Comparison of ENCODE assay signal across 8 cellular contexts in the genomic region with DNA sequence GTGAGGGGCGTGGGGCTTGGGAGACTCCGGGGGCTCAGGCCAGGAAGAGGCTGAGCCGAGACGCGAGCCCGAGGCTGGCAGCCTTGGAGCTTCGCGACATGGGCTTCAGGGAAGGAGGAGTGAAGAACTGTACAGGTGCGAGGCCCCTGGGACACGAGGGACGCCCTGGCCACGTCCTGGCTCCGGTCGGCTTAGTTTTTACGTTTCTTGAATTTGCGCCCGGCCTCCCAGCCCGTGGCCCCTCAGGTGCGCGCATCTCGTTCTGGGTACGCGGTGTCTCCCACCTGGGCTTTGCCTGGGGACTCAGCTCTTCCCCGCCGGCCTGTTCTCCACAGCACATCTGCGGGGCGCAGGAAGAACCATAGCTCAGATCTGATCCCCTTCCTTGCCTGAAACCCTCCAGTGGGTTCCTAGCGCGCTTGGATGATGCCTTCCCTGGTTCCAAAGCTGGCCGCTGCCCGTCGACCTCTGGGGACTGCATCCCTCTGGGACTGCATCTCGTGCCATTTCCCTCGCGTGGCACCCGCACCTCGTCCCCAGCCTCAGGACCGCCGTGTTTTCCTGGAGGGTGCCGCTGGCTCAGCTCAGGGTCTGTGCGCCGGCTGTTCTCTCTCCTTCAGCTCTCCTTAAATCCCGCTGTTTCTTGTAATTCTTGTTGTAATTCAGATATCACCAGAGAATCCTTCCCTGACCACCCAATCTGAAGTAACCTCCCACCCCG. TPM values are rescaled to one million over a fixed set of nuclear protein-coding genes. Genes with fewer than 3 reads are reported as not detected.
DNase-seq lines count a peak whose midpoint lies in the region; ATAC-seq and TF ChIP-seq lines count a peak whose summit lies in the region.

No MANE protein-coding gene starts in this region.

- no peak overlapping the region for H4K91ac ChIP-seq in H9 (ENCODE audit: insufficient read length, low read depth, low read length)

- CTCF ChIA-PET in T-cell (lab: Charles Lee) = interaction anchor here (0.5 to 0.7 kb wide), 2 partner anchors 843 to 1944 kb away, joined by 3 read pairs; no protein-coding TSS in a partner anchor

- no peak overlapping the region for H4K8ac ChIP-seq in H9 (replicated peaks; ENCODE audit: insufficient read length, low read depth, low read length)

- H2BK12ac ChIP-seq in H9 (ENCODE audit: insufficient read length, low read depth, low read length) = no peak overlapping the region

- peak overlapping the region; percentile 47 for H3K4me2 ChIP-seq in H9 (ENCODE audit: insufficient read depth, insufficient read length, low read length)

- H3K4me1 Mint-ChIP-seq in H9 (peaks cover 17 to 22% of the 10 kb centered on the region in 2 experiments), T-cell (peaks cover 20 to 29% (median 23%) of the 10 kb centered on the region in 3 donors), glutamatergic neuron (ENCODE audit: low read depth, unreplicated experiment) (peaks cover 12% of the 10 kb centered on the region)

- H3K27me3 ChIP-seq in GM06990 (replicated peaks; ENCODE audit: control insufficient read depth, insufficient read depth, low read length) (no peaks in the 10 kb centered on the region), H9 (ENCODE audit: insufficient read depth, low read length) (peaks cover 2% of the 10 kb centered on the region; the same call in 1 of the 2 replicates), psoas muscle (ENCODE audit: insufficient read depth in 3 of 3, low read length in 2 of 3) (peaks cover 0 to 3% (median 1%) of the 10 kb centered on the region in 3 donors)

- no peaks in the 10 kb centered on the region; the same call in 1 of the 2 replicates for H3K79me2 ChIP-seq in H9 (ENCODE audit: insufficient read depth, low read length)

- no peak overlapping the region; the same call in 1 of the 2 replicates for H3K14ac ChIP-seq in H9 (ENCODE audit: insufficient read depth, low read length)

- peaks cover 34% of the 10 kb centered on the region for H3K27me3 Mint-ChIP-seq in H9 (ENCODE audit: low read depth)
- peaks cover 14 to 29% of the 10 kb centered on the region in 2 donors for H3K27me3 Mint-ChIP-seq in T-cell
- peaks cover 10% of the 10 kb centered on the region for H3K27me3 Mint-ChIP-seq in glutamatergic neuron (ENCODE audit: unreplicated experiment)

- H4K5ac ChIP-seq in H9 (ENCODE audit: insufficient read length, low read depth, low read length) = no peak overlapping the region

- no peak for TF ChIP-seq CTCF in GM06990 (IDR thresholded peaks at IDR 0.05; ENCODE audit: insufficient read depth, low read length, poor library complexity, severe bottlenecking)
- no peak for TF ChIP-seq CTCF in H9 (conservative IDR thresholded peaks at IDR 0.05)
- no peak for TF ChIP-seq CTCF in glutamatergic neuron (IDR thresholded peaks at IDR 0.05; ENCODE audit: partially characterized antibody, unreplicated experiment)
- no peak for TF ChIP-seq CTCF in psoas muscle (IDR thresholded peaks at IDR 0.05)

- H3K27ac Mint-ChIP-seq in H9 = no peak overlapping the region
- peak overlapping the region; percentile 18 to 55 for H3K27ac Mint-ChIP-seq in T-cell
- H3K27ac Mint-ChIP-seq in glutamatergic neuron (ENCODE audit: unreplicated experiment) = no peak overlapping the region

- H3K9me3 ChIP-seq in H9 (ENCODE audit: control insufficient read depth, low read depth, low read length) = no peaks in the 10 kb centered on the region
- H3K9me3 ChIP-seq in psoas muscle = no peaks in the 10 kb centered on the region

- H3K9ac ChIP-seq in H9 (ENCODE audit: extremely low read depth, insufficient read length, low read length) = no peak overlapping the region

- H2BK20ac ChIP-seq in H9 (ENCODE audit: low read depth, low read length, poor library complexity, severe bottlenecking) = no peak overlapping the region

- peaks cover 0 to 4% of the 10 kb centered on the region in 2 experiments; a peak in 2 of 5 replicates for H3K9me3 Mint-ChIP-seq in H9
- no peaks in the 10 kb centered on the region for H3K9me3 Mint-ChIP-seq in T-cell
- peaks cover 3% of the 10 kb centered on the region for H3K9me3 Mint-ChIP-seq in glutamatergic neuron (ENCODE audit: unreplicated experiment)

- H3K4me3 ChIP-seq in GM06990 (replicated peaks; ENCODE audit: low read depth, low read length) (peak overlapping the region; percentile 83), psoas muscle (peak overlapping the region; percentile 80)

- H3K27ac ChIP-seq in H9 (ENCODE audit: insufficient read length, low read depth, low read length) (no peak overlapping the region), psoas muscle (no peak overlapping the region)

- H2AFZ ChIP-seq in H9 (ENCODE audit: low read length) = no peak overlapping the region

- intact Hi-C loops in psoas muscle (cut with DNase I) = no loop called here

- no peak overlapping the region for H3K4ac ChIP-seq in H9 (ENCODE audit: low read depth, low read length)

- H3K4me3 Mint-ChIP-seq in H9 (peak overlapping the region; percentile 92 to 94), T-cell (peak overlapping the region; percentile 95 to 98 (median 97)), glutamatergic neuron (ENCODE audit: unreplicated experiment) (peak overlapping the region; percentile 83)

- no peak overlapping the region for H2BK120ac ChIP-seq in H9 (ENCODE audit: low read depth, low read length, poor library complexity, severe bottlenecking)

- ATAC-seq in T-cell (replicated peaks in 1 of 4) = no peak
- ATAC-seq in psoas muscle = peak in 2 of 4 donors; percentile 24 to 27
- no peak for ATAC-seq in GM18873 (IDR thresholded peaks at IDR 0.05; ENCODE audit: low FRiP score, unreplicated experiment)

- H2BK15ac ChIP-seq in H9 (ENCODE audit: low read depth, low read length) = no peak overlapping the region

- no peaks in the 10 kb centered on the region for H3K79me1 ChIP-seq in H9 (ENCODE audit: insufficient read depth, low read depth, low read length, poor library complexity, severe bottlenecking)

- no peak overlapping the region for H3K23ac ChIP-seq in H9 (ENCODE audit: insufficient read length, low read depth, low read length)

- no peak overlapping the region for H3K56ac ChIP-seq in H9 (ENCODE audit: insufficient read length, low read depth, low read length)

- DNase-seq in GM06990 (ENCODE audit: extremely low read depth, insufficient read length) = no peak
- no peak for DNase-seq in H9
- DNase-seq in T-cell = peak in 4 of 34 experiments; percentile 4 to 8 (median 5)
- DNase-seq in glutamatergic neuron = no peak
- no peak for DNase-seq in psoas muscle
- no peak for DNase-seq in cortex of kidney (lab: John Stamatoyannopoulos, UW)
- no peak for DNase-seq in stimulated activated CD4-positive, alpha-beta T cell treated with anti-CD3 and anti-CD28 coated beads, Interleukin-4, amount 100 ng/mL, for 24 hours

- WGBS in H9 (ENCODE audit: extremely low coverage, insufficient read length, low lambda C conversion rate) = no CpG with 5 or more reads among the region's 44 CpGs
- 9 to 10% (median 9%) methylated on average over 41 to 44 of the region's 44 CpGs for WGBS in psoas muscle, 3 donors

- POLR2A ChIA-PET in T-cell (lab: Charles Lee) = no interaction called here

- H3K4me1 ChIP-seq in H9 (ENCODE audit: insufficient read depth, low read length) = no peaks in the 10 kb centered on the region; the same call in 1 of the 2 replicates
- peaks cover 10% of the 10 kb centered on the region for H3K4me1 ChIP-seq in psoas muscle

- H3T11ph ChIP-seq in H9 (ENCODE audit: low read length) = no peak overlapping the region

- H3K36me3 ChIP-seq in GM06990 (ENCODE audit: control insufficient read depth, insufficient read depth, low read length) = no peaks in the 10 kb centered on the region
- H3K36me3 ChIP-seq in psoas muscle (ENCODE audit: insufficient read depth in 1 of 2, low read depth in 1 of 2) = no peaks in the 10 kb centered on the region

- no peaks in the 10 kb centered on the region for H4K20me1 ChIP-seq in H9 (ENCODE audit: control insufficient read depth, insufficient read depth, insufficient read length)

- H3K36me3 Mint-ChIP-seq in H9 (ENCODE audit: insufficient read depth in 1 of 3, low read depth in 3 of 3) (peaks cover 5 to 8% (median 6%) of the 10 kb centered on the region in 3 experiments), T-cell (peaks cover 6% of the 10 kb centered on the region), glutamatergic neuron (ENCODE audit: unreplicated experiment) (no peaks in the 10 kb centered on the region)

- H2BK5ac ChIP-seq in H9 (ENCODE audit: insufficient read length, low read length) = no peak overlapping the region

- no peak overlapping the region for H3K18ac ChIP-seq in H9 (ENCODE audit: insufficient read length, low read depth, low read length)

- peaks cover 12% of the 10 kb centered on the region for H3K23me2 ChIP-seq in H9 (ENCODE audit: insufficient read length, low read depth, low read length, poor library complexity, severe bottlenecking)

- no peak overlapping the region for H2AK5ac ChIP-seq in H9 (ENCODE audit: insufficient read length, low read length)

RNA-seq across cellular contexts. Expression of a gene that starts 0.6 kb away (rescaled TPM):
- 32.2 and 34.2 TPM in 2 replicates for total RNA-seq in H9 (2021)
- 10 to 100 TPM in 2 of 5 donors, 1 to 10 TPM in 3; 8.8 to 12.3 (median 9.7) TPM for total RNA-seq in T-cell
- total RNA-seq in glutamatergic neuron (ENCODE audit: unreplicated experiment) = 17.2 TPM
- total RNA-seq in psoas muscle = 1 to 10 TPM; 2.4 to 3.5 (median 2.9) TPM
- polyA plus RNA-seq in psoas muscle = 10 to 100 TPM in 1 of 3 donors, 1 to 10 TPM in 2; 3.8 to 13.8 (median 4.8) TPM

RNA-seq across cellular contexts. Expression of a gene that starts 49.7 kb away (rescaled TPM):
- total RNA-seq in H9 (2021) (7.0 and 8.1 TPM in 2 replicates), T-cell (1 to 10 TPM; 2.0 to 4.8 (median 4.0) TPM), glutamatergic neuron (ENCODE audit: unreplicated experiment) (1.8 TPM), psoas muscle (1 to 10 TPM; 5.0 to 9.6 (median 7.9) TPM)
- 1 to 10 TPM; 1.6 to 4.6 (median 3.7) TPM for polyA plus RNA-seq in psoas muscle

Comparison
In these comparisons a context has a peak if more than half of its experiments do, and no peak if none do; other contexts are left out.
1. H3K27ac Mint-ChIP-seq: peak in T-cell (2 of 2); none in H9 (0 of 3) and glutamatergic neuron (single experiment).
2. Peak in every context shown above with its lines, with median percentiles within 50 percentile points of each other: H3K4me3 Mint-ChIP-seq.